Comparison of ENCODE assay signal across 12 cellular contexts in the genomic region with DNA sequence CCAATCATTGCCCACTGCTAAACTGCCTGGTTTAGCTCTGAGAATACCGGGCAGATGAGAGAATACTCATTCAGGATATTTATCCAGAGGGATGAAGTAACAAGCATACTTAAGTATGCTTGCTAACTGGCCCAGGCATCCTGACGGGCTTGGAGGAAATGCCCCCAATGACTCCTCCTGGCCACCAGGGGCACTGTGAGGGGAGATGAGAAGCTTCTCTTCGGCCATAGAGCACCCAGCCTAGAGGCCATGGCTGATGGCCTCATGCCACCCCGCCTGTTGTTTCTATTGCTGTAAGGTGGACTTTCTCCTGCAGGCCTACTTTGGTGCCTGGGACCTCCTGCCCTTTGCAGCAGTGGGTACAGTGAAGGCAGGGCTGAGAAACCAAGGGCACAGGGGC.
DNase-seq lines count a peak whose midpoint lies in the region; ATAC-seq and TF ChIP-seq lines count a peak whose summit lies in the region.
"Had no signal": no experiment of that assay in that cellular context is flagged by ENCODE, and none has a peak within 500 bp of the region (broad histone marks: within the 10 kb centered on the region; RNA-seq: fewer than 3 reads in every experiment).

No MANE protein-coding gene starts in this region.

- H3K36me3 ChIP-seq in HCT116 (ENCODE audit: control insufficient read depth in 1 of 2, insufficient read depth in 2 of 2, low read length in 2 of 2) = no peaks in the 10 kb centered on the region
- no peaks in the 10 kb centered on the region for H3K36me3 ChIP-seq in trophoblast cell (ENCODE audit: control insufficient read depth in 1 of 2, insufficient read depth in 2 of 2, low read length in 2 of 2)
- H3K36me3 ChIP-seq: colonic mucosa had no signal

- H3K4me1 ChIP-seq in HCT116 (ENCODE audit: control insufficient read depth in 1 of 2, insufficient read depth in 2 of 2, low read length in 2 of 2) = no peaks in the 10 kb centered on the region
- peaks cover 15 to 26% of the 10 kb centered on the region in 2 experiments for H3K4me1 ChIP-seq in trophoblast cell (ENCODE audit: control insufficient read depth in 1 of 2, insufficient read depth in 2 of 2, low read length in 2 of 2)
- H3K4me1 ChIP-seq: colonic mucosa had no signal

- H2AK5ac ChIP-seq in trophoblast cell (ENCODE audit: low read length) = no peak overlapping the region

- no peak overlapping the region for H3K27ac ChIP-seq in HCT116 (ENCODE audit: low read depth, low read length)
- no peak overlapping the region for H3K27ac ChIP-seq in trophoblast cell (ENCODE audit: low read depth, low read length)
- H3K27ac ChIP-seq: colonic mucosa had no signal

- no peak overlapping the region for H3K4me3 ChIP-seq in HCT116 (replicated peaks in 1 of 2; ENCODE audit: low read depth in 1 of 2, low read length in 2 of 2)
- H3K4me3 ChIP-seq in trophoblast cell (ENCODE audit: low read depth, low read length) = no peak overlapping the region
- H3K4me3 ChIP-seq: colonic mucosa had no signal

- H3K4me3 Mint-ChIP-seq in activated CD8-positive, alpha-beta T cell treated with anti-CD3 and anti-CD28 coated beads, Interleukin-2, amount 10 ng/mL, durations not matched to agents 7 days and 5 days = no peak overlapping the region
- no peak overlapping the region for H3K4me3 Mint-ChIP-seq in natural killer cell
- H3K4me3 Mint-ChIP-seq: immature natural killer cell; stimulated activated naive CD8-positive, alpha-beta T cell treated with anti-CD3 and anti-CD28 coated beads, Interleukin-15, Interleukin-2, amounts not matched to agents 100 ng/mL and 50 ng/mL, for 24 hours had no signal

- H3K23ac ChIP-seq in trophoblast cell (ENCODE audit: low read length) = no peak overlapping the region

- H3K9me2 ChIP-seq in HCT116 (ENCODE audit: insufficient read depth) = no peaks in the 10 kb centered on the region

- RAD21 ChIA-PET in HCT116 (lab: Charles Lee; ENCODE audit: low non-redundant PET in 1 of 2, low total read pairs in 2 of 2, uncharacterized antibody in 2 of 2, unreplicated experiment in 2 of 2) = no interaction called here

- TF ChIP-seq CTCF in HCT116 (IDR thresholded peaks at IDR 0.05 in 2 of 3, conservative IDR thresholded peaks at IDR 0.05 in 1 of 3; ENCODE audit: borderline replicate concordance in 1 of 3, insufficient read depth in 1 of 3, low read depth in 2 of 3, low read length in 2 of 3) (peak in 2 of 3 experiments; percentile 62 to 66; a peak in 4 of 6 replicates), omental fat pad (IDR thresholded peaks at IDR 0.05) (no peak), natural killer cell (IDR thresholded peaks at IDR 0.05) (no peak)

- H4K12ac ChIP-seq in trophoblast cell (ENCODE audit: low read depth, low read length) = no peak overlapping the region

- H3K9ac ChIP-seq in HCT116 (ENCODE audit: low read length) (no peak overlapping the region), trophoblast cell (ENCODE audit: low read length) (no peak overlapping the region)

- H3K9me3 ChIP-seq in HCT116 (ENCODE audit: control insufficient read depth in 1 of 2, insufficient read depth in 1 of 2, low read depth in 1 of 2, low read length in 2 of 2) (no peaks in the 10 kb centered on the region), trophoblast cell (ENCODE audit: insufficient read depth, low read depth, low read length) (peaks cover under 1% of the 10 kb centered on the region)
- H3K9me3 ChIP-seq: colonic mucosa had no signal

- no peaks in the 10 kb centered on the region for H3K36me3 Mint-ChIP-seq in activated CD8-positive, alpha-beta T cell treated with anti-CD3 and anti-CD28 coated beads, Interleukin-2, amount 10 ng/mL, durations not matched to agents 7 days and 5 days (ENCODE audit: low read depth)
- H3K36me3 Mint-ChIP-seq in natural killer cell = no peaks in the 10 kb centered on the region
- H3K36me3 Mint-ChIP-seq: immature natural killer cell had no signal

- no peak overlapping the region for H2BK5ac ChIP-seq in trophoblast cell (ENCODE audit: low read depth, low read length, poor library complexity)

- peak overlapping the region; percentile 46 for H3K18ac ChIP-seq in trophoblast cell (ENCODE audit: low read length)

- H2BK12ac ChIP-seq in trophoblast cell (ENCODE audit: low read length) = peak overlapping the region; percentile 35

- H3K4me2 ChIP-seq in HCT116 (ENCODE audit: low read length) = no peak overlapping the region
- H3K4me2 ChIP-seq in trophoblast cell (ENCODE audit: low read length) = no peak overlapping the region

- peak overlapping the region; percentile 51 for H4K8ac ChIP-seq in trophoblast cell (ENCODE audit: low read depth, low read length)

- TF ChIP-seq POLR2A in HCT116 (IDR thresholded peaks at IDR 0.05; ENCODE audit: borderline replicate concordance, extremely low read depth, insufficient read depth, insufficient read length) = no peak

- peaks cover 3% of the 10 kb centered on the region for H3K79me1 ChIP-seq in trophoblast cell (ENCODE audit: low read length)

- CTCF ChIA-PET in HCT116 (lab: Charles Lee) = interaction anchor here (1.7 kb wide), 1 partner anchor 8 kb away, joined by 5 read pairs; no protein-coding TSS in a partner anchor
- CTCF ChIA-PET in activated CD8-positive, alpha-beta T cell treated with anti-CD3 and anti-CD28 coated beads, Interleukin-2, amount 10 ng/mL, durations not matched to agents 7 days and 5 days (lab: Charles Lee) = interaction anchor here (0.6 to 1.7 kb wide), 4 partner anchors 8 to 122 kb away, joined by 3 to 8 read pairs (median 3); no protein-coding TSS in a partner anchor

- DNase-seq in ELR (ENCODE audit: low read depth) = peak; percentile 23
- peak; percentile 21 for DNase-seq in HCT116 (ENCODE audit: low read depth, low spot score)
- peak; percentile 39 for DNase-seq in activated CD8-positive, alpha-beta T cell treated with anti-CD3 and anti-CD28 coated beads, Interleukin-2, amount 10 ng/mL, durations not matched to agents 7 days and 5 days
- no peak for DNase-seq in trophoblast cell
- no peak for DNase-seq in ecto neural progenitor cell (ENCODE audit: low spot score)
- DNase-seq in omental fat pad (ENCODE audit: low spot score) = no peak
- no peak for DNase-seq in natural killer cell
- DNase-seq: colonic mucosa, immature natural killer cell, posterior cingulate gyrus had no signal

- H3K79me2 ChIP-seq in HCT116 (ENCODE audit: insufficient read depth, low read length) (no peaks in the 10 kb centered on the region), trophoblast cell (ENCODE audit: control insufficient read depth, insufficient read depth, low read length, poor library complexity) (no peaks in the 10 kb centered on the region)

- intact Hi-C loops in HCT116 (cut with micrococcal nuclease) = no loop called here
- intact Hi-C loops in natural killer cell (cut with micrococcal nuclease) = no loop called here

- POLR2A ChIA-PET in HCT116 (lab: Charles Lee) = no interaction called here
- POLR2A ChIA-PET in activated CD8-positive, alpha-beta T cell treated with anti-CD3 and anti-CD28 coated beads, Interleukin-2, amount 10 ng/mL, durations not matched to agents 7 days and 5 days (lab: Charles Lee) = interaction anchor here (0.6 kb wide), 1 partner anchor 696 kb away, joined by 3 read pairs; no protein-coding TSS in a partner anchor

- H3K14ac ChIP-seq in trophoblast cell (ENCODE audit: low read length) = no peak overlapping the region

- H3K9me3 Mint-ChIP-seq in activated CD8-positive, alpha-beta T cell treated with anti-CD3 and anti-CD28 coated beads, Interleukin-2, amount 10 ng/mL, durations not matched to agents 7 days and 5 days (ENCODE audit: insufficient read depth) = no peaks in the 10 kb centered on the region
- H3K9me3 Mint-ChIP-seq in natural killer cell = no peaks in the 10 kb centered on the region
- H3K9me3 Mint-ChIP-seq: immature natural killer cell; stimulated activated naive CD8-positive, alpha-beta T cell treated with anti-CD3 and anti-CD28 coated beads, Interleukin-15, Interleukin-2, amounts not matched to agents 100 ng/mL and 50 ng/mL, for 24 hours had no signal

- H4K91ac ChIP-seq in trophoblast cell (ENCODE audit: low read depth, low read length) = peak overlapping the region; percentile 35

- H4K20me1 ChIP-seq in HCT116 (ENCODE audit: insufficient read depth) = no peaks in the 10 kb centered on the region

- TF ChIP-seq RAD21 in HCT116 (IDR thresholded peaks at IDR 0.05; ENCODE audit: low read depth) = no peak

- no peaks in the 10 kb centered on the region for H3K4me1 Mint-ChIP-seq in activated CD8-positive, alpha-beta T cell treated with anti-CD3 and anti-CD28 coated beads, Interleukin-2, amount 10 ng/mL, durations not matched to agents 7 days and 5 days (ENCODE audit: low read depth)
- no peaks in the 10 kb centered on the region for H3K4me1 Mint-ChIP-seq in natural killer cell
- H3K4me1 Mint-ChIP-seq: immature natural killer cell had no signal

- H2AFZ ChIP-seq in HCT116 (ENCODE audit: low read depth, low read length, poor library complexity, severe bottlenecking) (no peak overlapping the region), trophoblast cell (ENCODE audit: insufficient read depth, low read length, poor library complexity) (no peak overlapping the region)

- H3K27me3 ChIP-seq in HCT116 (ENCODE audit: insufficient read depth, low read length) (no peaks in the 10 kb centered on the region), trophoblast cell (ENCODE audit: insufficient read depth, low read length) (no peaks in the 10 kb centered on the region)
- H3K27me3 ChIP-seq: colonic mucosa had no signal

- no peak overlapping the region for H3K4ac ChIP-seq in trophoblast cell (ENCODE audit: low read depth, low read length)

- BruUV-seq in HCT116 (replicated peaks; lab: Mats Ljungman, UMichigan) = no TSS peak

- no CpG with 5 or more reads among the region's 4 CpGs for WGBS in trophoblast cell (ENCODE audit: extremely low coverage, insufficient coverage, insufficient read length)

- ATAC-seq in HCT116 (peak; percentile 87), GM21390 (IDR thresholded peaks at IDR 0.05; ENCODE audit: unreplicated experiment) (no peak), omental fat pad (ENCODE audit: low FRiP score) (no peak), natural killer cell (no peak)
- no peak for ATAC-seq in activated CD8-positive, alpha-beta T cell treated with anti-CD3 and anti-CD28 coated beads, Interleukin-2, amount 10 ng/mL, durations not matched to agents 7 days and 5 days

- H3K27me3 Mint-ChIP-seq in activated CD8-positive, alpha-beta T cell treated with anti-CD3 and anti-CD28 coated beads, Interleukin-2, amount 10 ng/mL, durations not matched to agents 7 days and 5 days (ENCODE audit: low read depth) = peaks cover 13% of the 10 kb centered on the region
- no peaks in the 10 kb centered on the region for H3K27me3 Mint-ChIP-seq in natural killer cell (ENCODE audit: low read depth in 2 of 2)

- no peak overlapping the region for H2BK120ac ChIP-seq in trophoblast cell (ENCODE audit: insufficient read depth, low read length, poor library complexity)

- no peak overlapping the region for H3K27ac Mint-ChIP-seq in activated CD8-positive, alpha-beta T cell treated with anti-CD3 and anti-CD28 coated beads, Interleukin-2, amount 10 ng/mL, durations not matched to agents 7 days and 5 days
- H3K27ac Mint-ChIP-seq in natural killer cell = no peak overlapping the region
- H3K27ac Mint-ChIP-seq: immature natural killer cell; stimulated activated naive CD8-positive, alpha-beta T cell treated with anti-CD3 and anti-CD28 coated beads, Interleukin-15, Interleukin-2, amounts not matched to agents 100 ng/mL and 50 ng/mL, for 24 hours had no signal

TF ChIP-seq in HCT116, 20 proteins besides CTCF, POLR2A, EP300 and RAD21 (continues in another document):
- no peak for TF ChIP-seq EZH2phosphoT487 (IDR thresholded peaks at IDR 0.05; ENCODE audit: borderline replicate concordance)

Comparison
In these comparisons a context has a peak if more than half of its experiments do, and no peak if none do; other contexts are left out.
1. DNase-seq: peak in ELR (single experiment), HCT116 (single experiment) and activated CD8-positive, alpha-beta T cell treated with anti-CD3 and anti-CD28 coated beads, Interleukin-2, amount 10 ng/mL, durations not matched to agents 7 days and 5 days (single experiment); none in trophoblast cell (0 of 2), ecto neural progenitor cell (single experiment), omental fat pad (single experiment) and natural killer cell (single experiment).
2. CTCF ChIP-seq: peak in HCT116 (2 of 3); none in omental fat pad (0 of 3) and natural killer cell (single experiment).